ENCODE assay signal across 1 cellular context in genomic region chr6:118377711-118378414, GRCh38.
TF ChIP-seq lines count a peak whose summit lies in the region.

No MANE protein-coding gene starts in this region.

TF ChIP-seq in IMR-90, 13 proteins besides CTCF, POLR2A, EP300 and RAD21:
- no peak for TF ChIP-seq FOS (IDR thresholded peaks at IDR 0.05; ENCODE audit: low read depth, low read length)
- TF ChIP-seq CEBPB (IDR thresholded peaks at IDR 0.05; ENCODE audit: low read depth, low read length) = peak; percentile 73
